In the genomic region with DNA sequence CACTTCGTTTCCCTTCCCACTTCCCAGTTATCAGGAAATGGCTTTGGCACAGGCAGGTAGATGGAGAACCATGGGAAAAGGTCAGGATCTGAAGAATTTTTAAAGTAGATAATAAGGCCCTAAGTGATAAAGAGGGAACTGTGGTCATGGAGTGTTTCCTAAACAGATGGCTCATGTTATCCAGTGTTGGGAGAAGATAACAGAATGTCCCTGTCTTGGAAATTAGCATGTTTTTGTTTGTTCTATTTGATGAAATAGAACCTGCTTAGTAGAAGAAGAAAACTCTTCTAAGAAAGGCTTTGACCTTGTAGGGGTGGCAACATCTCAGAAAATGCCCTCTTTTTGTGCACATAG, we compare ENCODE assay signal across 7 cellular contexts. TPM values are rescaled to one million over a fixed set of nuclear protein-coding genes. Genes with fewer than 3 reads are reported as not detected.
"Had no signal": no experiment of that assay in that cellular context is flagged by ENCODE, and none has a peak within 500 bp of the region (broad histone marks: within the 10 kb centered on the region; RNA-seq: fewer than 3 reads in every experiment).

No MANE protein-coding gene starts in this region.

- H3K27ac Mint-ChIP-seq: IgD-negative memory B cell had no signal

- H3K4me3 Mint-ChIP-seq: IgD-negative memory B cell had no signal

- H3K27me3 Mint-ChIP-seq: IgD-negative memory B cell had no signal

- H3K4me1 Mint-ChIP-seq: IgD-negative memory B cell had no signal

- DNase-seq: IMR-90, KBM-7, KG1 had no signal

- ATAC-seq: HepG2, K562 had no signal

RNA-seq across cellular contexts. Expression of a gene that starts 8.8 kb away (rescaled TPM):
- total RNA-seq: HepG2, HT-29, IMR-90 had no signal
- polyA plus RNA-seq: HepG2, IgD-negative memory B cell, IMR-90 had no signal
